Comparison of ENCODE assay signal across 1 cellular context in the genomic region with DNA sequence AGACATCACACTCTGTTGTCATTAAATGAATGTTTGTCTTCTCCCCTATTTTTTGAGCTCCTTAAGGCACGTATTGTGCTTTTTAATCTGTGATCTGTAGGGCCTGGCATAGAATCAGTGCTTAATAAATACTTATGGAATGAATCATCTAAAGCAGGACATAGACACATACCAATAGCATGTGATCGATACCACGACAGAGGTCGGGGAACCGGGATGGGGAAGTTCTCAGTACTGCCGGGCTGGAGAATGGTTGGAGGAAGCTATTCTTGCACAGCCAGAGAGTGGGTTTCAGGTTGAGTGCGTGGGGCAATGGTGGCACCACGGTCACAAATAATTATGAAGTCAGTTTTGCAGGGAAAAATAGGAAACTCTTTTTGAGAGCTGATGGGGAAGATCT.
TF ChIP-seq lines count a peak whose summit lies in the region.

No MANE protein-coding gene starts in this region.

TF ChIP-seq in endothelial cell of umbilical vein, 7 proteins besides CTCF, POLR2A, EP300 and RAD21 (continued from another document):
- TF ChIP-seq GATA2 (IDR thresholded peaks at IDR 0.05; ENCODE audit: insufficient read depth, insufficient read length, low read depth, low read length): no peak
TF ChIP-seq in endothelial cell of umbilical vein: peak in this region for 2.
